Comparison of ENCODE assay signal across 13 cellular contexts in the genomic region with DNA sequence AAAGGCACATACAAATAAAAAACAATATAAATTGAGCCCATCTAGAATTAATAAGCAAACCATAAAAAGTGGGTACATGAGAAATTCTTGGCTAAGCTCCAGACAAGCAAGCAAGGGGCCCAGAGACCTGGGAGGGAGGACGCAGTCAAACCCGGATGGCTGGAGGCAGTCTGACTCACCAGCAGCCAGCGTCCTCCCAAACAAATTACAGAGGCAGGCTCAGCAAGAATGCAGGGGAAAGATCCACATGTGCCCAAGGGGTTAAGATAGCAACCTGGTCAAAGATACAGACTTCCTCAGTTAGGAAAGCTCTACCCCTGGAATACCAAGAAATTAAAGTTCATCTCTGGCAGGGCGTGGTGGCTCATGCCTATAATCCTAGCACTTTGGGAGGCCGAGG. TPM values are rescaled to one million over a fixed set of nuclear protein-coding genes. Genes with fewer than 3 reads are reported as not detected.
A peak's percentile ranks its signal among the peaks of the same experiment; 100 is the strongest.
DNase-seq lines count a peak whose midpoint lies in the region; ATAC-seq, FAIRE-seq and TF ChIP-seq lines count a peak whose summit lies in the region.
"Had no signal": no experiment of that assay in that cellular context is flagged by ENCODE, and none has a peak within 500 bp of the region (broad histone marks: within the 10 kb centered on the region; RNA-seq: fewer than 3 reads in every experiment).

No MANE protein-coding gene starts in this region.

- no peak overlapping the region for H3K4me3 Mint-ChIP-seq in natural killer cell treated with Interleukin-12 subunit alpha and Interleukin-12 subunit beta and Interleukin-15 and Interleukin-18, amount 100 ng/mL, for 72 hours

- intact Hi-C loops in Panc1 (cut with micrococcal nuclease; ENCODE audit: unreplicated experiment) = no loop called here

- in situ Hi-C loops in Panc1 (cut with HindIII; ENCODE audit: low pct_unique_long_range_greater_than_20kb, low sequenced_read_pairs) = no loop called here

- peaks cover 0 to 4% of the 10 kb centered on the region in 2 donors for H3K27me3 Mint-ChIP-seq in natural killer cell treated with Interleukin-12 subunit alpha and Interleukin-12 subunit beta and Interleukin-15 and Interleukin-18, amount 100 ng/mL, for 72 hours

- H3K27ac Mint-ChIP-seq in natural killer cell treated with Interleukin-12 subunit alpha and Interleukin-12 subunit beta and Interleukin-15 and Interleukin-18, amount 100 ng/mL, for 72 hours = peak overlapping the region in 1 of 2 donors; percentile 61

- H3K27me3 ChIP-seq in Panc1 (ENCODE audit: control insufficient read depth, insufficient read depth, low read length) = no peaks in the 10 kb centered on the region
- H3K27me3 ChIP-seq: body of pancreas had no signal

- no TSS peak for BruUV-seq in Panc1 (replicated peaks; lab: Mats Ljungman, UMichigan)

- TF ChIP-seq CTCF in Panc1 (IDR thresholded peaks at IDR 0.05) (no peak), choroid plexus epithelial cell (conservative IDR thresholded peaks at IDR 0.05; ENCODE audit: low read depth, low read length) (no peak), GM10248 (IDR thresholded peaks at IDR 0.05; ENCODE audit: control extremely low read depth, extremely low read depth, low read depth, missing control alignments) (no peak)

- DNase-seq in H54 (ENCODE audit: insufficient read length, low spot score) = peak; percentile 78
- DNase-seq in Panc1 (ENCODE audit: low read depth, low spot score) = no peak
- DNase-seq in choroid plexus epithelial cell (ENCODE audit: low read depth) = peak; percentile 69
- peak; percentile 83 for DNase-seq in renal cortical epithelial cell (ENCODE audit: low read depth)
- DNase-seq in GM10248 (ENCODE audit: extremely low spot score) = no peak
- no peak for DNase-seq in NOMO-1 treated with DMSO at 0.1 percent for 48 hours (lab: John Stamatoyannopoulos, UW; ENCODE audit: unreplicated experiment)
- no peak for DNase-seq in natural killer cell treated with Interleukin-12 subunit alpha and Interleukin-12 subunit beta and Interleukin-15 and Interleukin-18, amount 100 ng/mL, for 72 hours (ENCODE audit: low spot score)
- DNase-seq: activated CD8-positive, alpha-beta memory T cell treated with anti-CD3 and anti-CD28 coated beads, Interleukin-2, amount 50 U/mL, for 4 hours; body of pancreas; naive thymus-derived CD4-positive, alpha-beta T cell; NCI-H510A treated with DMSO at 0.1 percent for 48 hours; T-helper 1 cell had no signal

- H3K4me1 ChIP-seq in Panc1 (ENCODE audit: control insufficient read depth, insufficient read depth, low read length) = no peaks in the 10 kb centered on the region
- H3K4me1 ChIP-seq: body of pancreas had no signal

- H3K36me3 Mint-ChIP-seq in natural killer cell treated with Interleukin-12 subunit alpha and Interleukin-12 subunit beta and Interleukin-15 and Interleukin-18, amount 100 ng/mL, for 72 hours = peaks cover 6% of the 10 kb centered on the region

- no peaks in the 10 kb centered on the region for H3K9me3 Mint-ChIP-seq in natural killer cell treated with Interleukin-12 subunit alpha and Interleukin-12 subunit beta and Interleukin-15 and Interleukin-18, amount 100 ng/mL, for 72 hours

- CTCF ChIA-PET in Panc1 (lab: Charles Lee) = no interaction called here
- CTCF ChIA-PET in GM10248 (lab: Yijun Ruan, JAX) = no interaction called here

- H3K4me3 ChIP-seq in Panc1 (ENCODE audit: low read depth in 2 of 2, low read length in 2 of 2) (no peak overlapping the region), choroid plexus epithelial cell (ENCODE audit: low read depth, low read length) (no peak overlapping the region)
- H3K4me3 ChIP-seq: body of pancreas, skin epidermis had no signal

- H3K4me1 Mint-ChIP-seq in natural killer cell treated with Interleukin-12 subunit alpha and Interleukin-12 subunit beta and Interleukin-15 and Interleukin-18, amount 100 ng/mL, for 72 hours (ENCODE audit: low read depth in 2 of 2) = peaks cover 30 to 37% of the 10 kb centered on the region in 2 donors

- H3K36me3 ChIP-seq in Panc1 (ENCODE audit: control insufficient read depth, insufficient read depth, low read length) = no peaks in the 10 kb centered on the region

- no peaks in the 10 kb centered on the region for H3K9me3 ChIP-seq in Panc1 (ENCODE audit: control insufficient read depth, insufficient read depth, low read depth, low read length)
- H3K9me3 ChIP-seq: body of pancreas had no signal

- no peak for TF ChIP-seq POLR2A in H54 (IDR thresholded peaks at IDR 0.05; ENCODE audit: low read depth, low read length)

- peak; percentile 74; the same call in 1 of the 2 replicates for ATAC-seq in Panc1
- no peak for ATAC-seq in natural killer cell treated with Interleukin-12 subunit alpha and Interleukin-12 subunit beta and Interleukin-15 and Interleukin-18, amount 100 ng/mL, for 72 hours
- ATAC-seq: body of pancreas; naive thymus-derived CD4-positive, alpha-beta T cell had no signal

- FAIRE-seq in H54 (lab: Jason Lieb, UNC) = peak; percentile 43

- H3K27ac ChIP-seq in Panc1 (ENCODE audit: low read length) = no peak overlapping the region
- H3K27ac ChIP-seq: body of pancreas had no signal

- POLR2A ChIA-PET in Panc1 (lab: Charles Lee) (no interaction called here), GM10248 (lab: Yijun Ruan, JAX) (no interaction called here)

RNA-seq across cellular contexts. Expression of gene TIAM1, which starts 7.4 kb away (rescaled TPM):
- total RNA-seq in Panc1 (2021; ENCODE audit: unreplicated experiment) (3.7 TPM), renal cortical epithelial cell (5.9 and 7.6 TPM in 2 replicates)
- 1.9 TPM for polyA plus RNA-seq in Panc1 (2012; ENCODE audit: insufficient read length)
- 100 to 1,000 TPM in 1 of 2 donors, 10 to 100 TPM in 1; 57.4 to 125 TPM for total RNA-seq in natural killer cell treated with Interleukin-12 subunit alpha and Interleukin-12 subunit beta and Interleukin-15 and Interleukin-18, amount 100 ng/mL, for 72 hours

Comparison
In these comparisons a context has a peak if more than half of its experiments do, and no peak if none do; other contexts are left out.
1. DNase-seq: peak in H54 (single experiment), choroid plexus epithelial cell (single experiment) and renal cortical epithelial cell (single experiment); none in Panc1 (single experiment), GM10248 (single experiment), NOMO-1 treated with DMSO at 0.1 percent for 48 hours (single experiment) and natural killer cell treated with Interleukin-12 subunit alpha and Interleukin-12 subunit beta and Interleukin-15 and Interleukin-18, amount 100 ng/mL, for 72 hours (single experiment).